In genomic region chr2:35997488-35997887, GRCh38 we compare ENCODE assay signal across 23 cellular contexts.
A peak's percentile ranks its signal among the peaks of the same experiment; 100 is the strongest.
DNase-seq lines count a peak whose midpoint lies in the region; ATAC-seq and TF ChIP-seq lines count a peak whose summit lies in the region.
"Had no signal": no experiment of that assay in that cellular context is flagged by ENCODE, and none has a peak within 500 bp of the region (broad histone marks: within the 10 kb centered on the region; RNA-seq: fewer than 3 reads in every experiment).

No MANE protein-coding gene starts in this region.

- no peaks in the 10 kb centered on the region for H3K9me3 Mint-ChIP-seq in activated CD4-positive, alpha-beta T cell treated with anti-CD3 and anti-CD28 coated beads for 36 hours (ENCODE audit: low read depth)
- H3K9me3 Mint-ChIP-seq in activated CD4-positive, alpha-beta T cell treated with anti-CD3 and anti-CD28 coated beads, Interleukin-2, amount 10 ng/mL, durations not matched to agents 7 days and 5 days, result no peaks in the 10 kb centered on the region
- H3K9me3 Mint-ChIP-seq in MCF 10A (ENCODE audit: unreplicated experiment), result no peaks in the 10 kb centered on the region
- H3K9me3 Mint-ChIP-seq in activated T-helper 17 cell treated with anti-CD3 and anti-CD28 coated beads, Interleukin-2, amount 50 U/mL, for 72 hours, result peaks cover 7% of the 10 kb centered on the region
- peaks cover 2% of the 10 kb centered on the region for H3K9me3 Mint-ChIP-seq in stimulated activated effector memory CD8-positive, alpha-beta T cell treated with anti-CD3 and anti-CD28 coated beads, Interleukin-12 subunit alpha, Interleukin-12 subunit beta, amount 100 ng/mL, for 72 hours
- H3K9me3 Mint-ChIP-seq in naive thymus-derived CD8-positive, alpha-beta T cell, result peaks cover 0 to 9% (median 5%) of the 10 kb centered on the region in 9 donors

- BruUV-seq in MCF 10A (replicated peaks; lab: Mats Ljungman, UMichigan), result no TSS peak

- peaks cover 6% of the 10 kb centered on the region for H3K27me3 Mint-ChIP-seq in activated CD4-positive, alpha-beta T cell treated with anti-CD3 and anti-CD28 coated beads for 36 hours
- peaks cover 3% of the 10 kb centered on the region for H3K27me3 Mint-ChIP-seq in activated CD4-positive, alpha-beta T cell treated with anti-CD3 and anti-CD28 coated beads, Interleukin-2, amount 10 ng/mL, durations not matched to agents 7 days and 5 days
- peaks cover 65% of the 10 kb centered on the region for H3K27me3 Mint-ChIP-seq in MCF 10A (ENCODE audit: insufficient read depth, unreplicated experiment)
- peaks cover 21% of the 10 kb centered on the region for H3K27me3 Mint-ChIP-seq in activated T-helper 17 cell treated with anti-CD3 and anti-CD28 coated beads, Interleukin-2, amount 50 U/mL, for 72 hours
- H3K27me3 Mint-ChIP-seq in naive thymus-derived CD8-positive, alpha-beta T cell, result peaks cover 0 to 14% (median 2%) of the 10 kb centered on the region in 5 donors

- TF ChIP-seq CTCF in MCF 10A (IDR thresholded peaks at IDR 0.05; ENCODE audit: unreplicated experiment), result no peak
- TF ChIP-seq CTCF in breast epithelium (IDR thresholded peaks at IDR 0.05), result no peak

- ATAC-seq in activated CD4-positive, alpha-beta T cell treated with anti-CD3 and anti-CD28 coated beads for 36 hours, result peak; percentile 55
- ATAC-seq in activated T-helper 17 cell treated with anti-CD3 and anti-CD28 coated beads, Interleukin-2, amount 50 U/mL, for 72 hours (replicated peaks), result peak; percentile 49
- ATAC-seq in stimulated activated effector memory CD8-positive, alpha-beta T cell treated with anti-CD3 and anti-CD28 coated beads, Interleukin-12 subunit alpha, Interleukin-12 subunit beta, amount 100 ng/mL, for 72 hours, result peak; percentile 90
- no peak for ATAC-seq in naive thymus-derived CD8-positive, alpha-beta T cell
- no peak for ATAC-seq in HG02970 (IDR thresholded peaks at IDR 0.05; ENCODE audit: low FRiP score, unreplicated experiment)
- ATAC-seq: Right ventricle myocardium inferior had no signal

- no peaks in the 10 kb centered on the region for H3K27me3 ChIP-seq in breast epithelium

- peak; percentile 6 for DNase-seq in activated CD4-positive, alpha-beta T cell treated with anti-CD3 and anti-CD28 coated beads for 36 hours
- DNase-seq in activated CD4-positive, alpha-beta T cell treated with anti-CD3 and anti-CD28 coated beads, Interleukin-2, amount 10 ng/mL, durations not matched to agents 7 days and 5 days, result no peak
- peak; percentile 8 for DNase-seq in MCF 10A (ENCODE audit: unreplicated experiment)
- no peak for DNase-seq in breast epithelium (ENCODE audit: low spot score in 2 of 2)
- DNase-seq in stimulated activated effector memory CD8-positive, alpha-beta T cell treated with anti-CD3 and anti-CD28 coated beads, Interleukin-12 subunit alpha, Interleukin-12 subunit beta, amount 100 ng/mL, for 72 hours (ENCODE audit: low spot score in 2 of 2), result no peak
- no peak for DNase-seq in naive thymus-derived CD8-positive, alpha-beta T cell
- DNase-seq: 8988T; Calu3; CD8-positive, alpha-beta memory T cell; GDM1; Kasumi-1; MM.1S; NCI-H1048; NCI-H1417 treated with DMSO at 0.1 percent for 48 hours; NCI-H187; NCI-H446; NCI-H526; OCI-M1 had no signal

- H3K27ac Mint-ChIP-seq in activated CD4-positive, alpha-beta T cell treated with anti-CD3 and anti-CD28 coated beads for 36 hours, result no peak overlapping the region
- no peak overlapping the region for H3K27ac Mint-ChIP-seq in activated CD4-positive, alpha-beta T cell treated with anti-CD3 and anti-CD28 coated beads, Interleukin-2, amount 10 ng/mL, durations not matched to agents 7 days and 5 days
- H3K27ac Mint-ChIP-seq in MCF 10A (ENCODE audit: low read depth, unreplicated experiment), result no peak overlapping the region
- no peak overlapping the region for H3K27ac Mint-ChIP-seq in activated T-helper 17 cell treated with anti-CD3 and anti-CD28 coated beads, Interleukin-2, amount 50 U/mL, for 72 hours
- no peak overlapping the region for H3K27ac Mint-ChIP-seq in stimulated activated effector memory CD8-positive, alpha-beta T cell treated with anti-CD3 and anti-CD28 coated beads, Interleukin-12 subunit alpha, Interleukin-12 subunit beta, amount 100 ng/mL, for 72 hours
- H3K27ac Mint-ChIP-seq in naive thymus-derived CD8-positive, alpha-beta T cell, result no peak overlapping the region
- H3K27ac Mint-ChIP-seq: CD8-positive, alpha-beta memory T cell had no signal

- POLR2A ChIA-PET in activated CD4-positive, alpha-beta T cell treated with anti-CD3 and anti-CD28 coated beads for 36 hours (lab: Charles Lee), result no interaction called here
- POLR2A ChIA-PET in activated CD4-positive, alpha-beta T cell treated with anti-CD3 and anti-CD28 coated beads, Interleukin-2, amount 10 ng/mL, durations not matched to agents 7 days and 5 days (lab: Charles Lee), result no interaction called here
- POLR2A ChIA-PET in MCF 10A (lab: Yijun Ruan, JAX), result no interaction called here
- POLR2A ChIA-PET in naive thymus-derived CD8-positive, alpha-beta T cell (lab: Charles Lee), result no interaction called here

- no peaks in the 10 kb centered on the region for H3K9me3 ChIP-seq in breast epithelium
- H3K9me3 ChIP-seq: SJSA1 had no signal

- no peak overlapping the region for H3K4me3 ChIP-seq in breast epithelium
- H3K4me3 ChIP-seq: SJSA1 had no signal

- H3K36me3 ChIP-seq in breast epithelium, result no peaks in the 10 kb centered on the region
- H3K36me3 ChIP-seq: SJSA1 had no signal

- intact Hi-C loops in activated CD4-positive, alpha-beta T cell treated with anti-CD3 and anti-CD28 coated beads for 36 hours (cut with DNase I, micrococcal nuclease), result no loop called here
- intact Hi-C loops in MCF 10A (cut with micrococcal nuclease) (no loop called here), breast epithelium (cut with DNase I; ENCODE audit: low total_unique reads) (no loop called here)

- H3K4me1 ChIP-seq in breast epithelium, result no peaks in the 10 kb centered on the region
- H3K4me1 ChIP-seq: SJSA1 had no signal

- H3K27ac ChIP-seq in breast epithelium, result no peak overlapping the region
- H3K27ac ChIP-seq: C4-2B, SJSA1 had no signal

- H3K4me3 Mint-ChIP-seq in activated CD4-positive, alpha-beta T cell treated with anti-CD3 and anti-CD28 coated beads for 36 hours, result no peak overlapping the region
- no peak overlapping the region for H3K4me3 Mint-ChIP-seq in activated CD4-positive, alpha-beta T cell treated with anti-CD3 and anti-CD28 coated beads, Interleukin-2, amount 10 ng/mL, durations not matched to agents 7 days and 5 days
- H3K4me3 Mint-ChIP-seq in MCF 10A (ENCODE audit: unreplicated experiment), result no peak overlapping the region
- no peak overlapping the region for H3K4me3 Mint-ChIP-seq in activated T-helper 17 cell treated with anti-CD3 and anti-CD28 coated beads, Interleukin-2, amount 50 U/mL, for 72 hours
- no peak overlapping the region for H3K4me3 Mint-ChIP-seq in stimulated activated effector memory CD8-positive, alpha-beta T cell treated with anti-CD3 and anti-CD28 coated beads, Interleukin-12 subunit alpha, Interleukin-12 subunit beta, amount 100 ng/mL, for 72 hours
- no peak overlapping the region for H3K4me3 Mint-ChIP-seq in naive thymus-derived CD8-positive, alpha-beta T cell
- H3K4me3 Mint-ChIP-seq: CD8-positive, alpha-beta memory T cell had no signal

- no peak for TF ChIP-seq POLR2A in breast epithelium (IDR thresholded peaks at IDR 0.05)

- no peaks in the 10 kb centered on the region for H3K4me1 Mint-ChIP-seq in activated CD4-positive, alpha-beta T cell treated with anti-CD3 and anti-CD28 coated beads for 36 hours
- H3K4me1 Mint-ChIP-seq in activated CD4-positive, alpha-beta T cell treated with anti-CD3 and anti-CD28 coated beads, Interleukin-2, amount 10 ng/mL, durations not matched to agents 7 days and 5 days, result no peaks in the 10 kb centered on the region
- no peaks in the 10 kb centered on the region for H3K4me1 Mint-ChIP-seq in MCF 10A (ENCODE audit: insufficient read depth, unreplicated experiment)
- H3K4me1 Mint-ChIP-seq in activated T-helper 17 cell treated with anti-CD3 and anti-CD28 coated beads, Interleukin-2, amount 50 U/mL, for 72 hours, result no peaks in the 10 kb centered on the region
- H3K4me1 Mint-ChIP-seq in stimulated activated effector memory CD8-positive, alpha-beta T cell treated with anti-CD3 and anti-CD28 coated beads, Interleukin-12 subunit alpha, Interleukin-12 subunit beta, amount 100 ng/mL, for 72 hours, result no peaks in the 10 kb centered on the region
- no peaks in the 10 kb centered on the region for H3K4me1 Mint-ChIP-seq in naive thymus-derived CD8-positive, alpha-beta T cell
- H3K4me1 Mint-ChIP-seq: CD8-positive, alpha-beta memory T cell had no signal

- CTCF ChIA-PET in activated CD4-positive, alpha-beta T cell treated with anti-CD3 and anti-CD28 coated beads for 36 hours (lab: Charles Lee), result no interaction called here
- CTCF ChIA-PET in activated CD4-positive, alpha-beta T cell treated with anti-CD3 and anti-CD28 coated beads, Interleukin-2, amount 10 ng/mL, durations not matched to agents 7 days and 5 days (lab: Charles Lee), result no interaction called here
- CTCF ChIA-PET in MCF 10A (lab: Yijun Ruan, JAX), result no interaction called here

- H3K36me3 Mint-ChIP-seq in activated CD4-positive, alpha-beta T cell treated with anti-CD3 and anti-CD28 coated beads for 36 hours (ENCODE audit: low read depth), result no peaks in the 10 kb centered on the region
- H3K36me3 Mint-ChIP-seq in activated CD4-positive, alpha-beta T cell treated with anti-CD3 and anti-CD28 coated beads, Interleukin-2, amount 10 ng/mL, durations not matched to agents 7 days and 5 days (ENCODE audit: low read depth), result no peaks in the 10 kb centered on the region
- no peaks in the 10 kb centered on the region for H3K36me3 Mint-ChIP-seq in MCF 10A (ENCODE audit: insufficient read depth, unreplicated experiment)
- no peaks in the 10 kb centered on the region for H3K36me3 Mint-ChIP-seq in activated T-helper 17 cell treated with anti-CD3 and anti-CD28 coated beads, Interleukin-2, amount 50 U/mL, for 72 hours (ENCODE audit: low read depth)
- H3K36me3 Mint-ChIP-seq in stimulated activated effector memory CD8-positive, alpha-beta T cell treated with anti-CD3 and anti-CD28 coated beads, Interleukin-12 subunit alpha, Interleukin-12 subunit beta, amount 100 ng/mL, for 72 hours, result no peaks in the 10 kb centered on the region
- peaks cover 0 to 10% (median 0%) of the 10 kb centered on the region in 3 donors for H3K36me3 Mint-ChIP-seq in naive thymus-derived CD8-positive, alpha-beta T cell

Comparison
In these comparisons a context has a peak if more than half of its experiments do, and no peak if none do; other contexts are left out.
1. DNase-seq: peak in activated CD4-positive, alpha-beta T cell treated with anti-CD3 and anti-CD28 coated beads for 36 hours (single experiment) and MCF 10A (single experiment); none in activated CD4-positive, alpha-beta T cell treated with anti-CD3 and anti-CD28 coated beads, Interleukin-2, amount 10 ng/mL, durations not matched to agents 7 days and 5 days (single experiment), breast epithelium (0 of 2), stimulated activated effector memory CD8-positive, alpha-beta T cell treated with anti-CD3 and anti-CD28 coated beads, Interleukin-12 subunit alpha, Interleukin-12 subunit beta, amount 100 ng/mL, for 72 hours (0 of 2) and naive thymus-derived CD8-positive, alpha-beta T cell (0 of 10).
2. ATAC-seq: peak in activated CD4-positive, alpha-beta T cell treated with anti-CD3 and anti-CD28 coated beads for 36 hours (single experiment), activated T-helper 17 cell treated with anti-CD3 and anti-CD28 coated beads, Interleukin-2, amount 50 U/mL, for 72 hours (single experiment) and stimulated activated effector memory CD8-positive, alpha-beta T cell treated with anti-CD3 and anti-CD28 coated beads, Interleukin-12 subunit alpha, Interleukin-12 subunit beta, amount 100 ng/mL, for 72 hours (single experiment); none in naive thymus-derived CD8-positive, alpha-beta T cell (0 of 2) and HG02970 (single experiment).